ENCODE assay signal across 19 cellular contexts in the genomic region with DNA sequence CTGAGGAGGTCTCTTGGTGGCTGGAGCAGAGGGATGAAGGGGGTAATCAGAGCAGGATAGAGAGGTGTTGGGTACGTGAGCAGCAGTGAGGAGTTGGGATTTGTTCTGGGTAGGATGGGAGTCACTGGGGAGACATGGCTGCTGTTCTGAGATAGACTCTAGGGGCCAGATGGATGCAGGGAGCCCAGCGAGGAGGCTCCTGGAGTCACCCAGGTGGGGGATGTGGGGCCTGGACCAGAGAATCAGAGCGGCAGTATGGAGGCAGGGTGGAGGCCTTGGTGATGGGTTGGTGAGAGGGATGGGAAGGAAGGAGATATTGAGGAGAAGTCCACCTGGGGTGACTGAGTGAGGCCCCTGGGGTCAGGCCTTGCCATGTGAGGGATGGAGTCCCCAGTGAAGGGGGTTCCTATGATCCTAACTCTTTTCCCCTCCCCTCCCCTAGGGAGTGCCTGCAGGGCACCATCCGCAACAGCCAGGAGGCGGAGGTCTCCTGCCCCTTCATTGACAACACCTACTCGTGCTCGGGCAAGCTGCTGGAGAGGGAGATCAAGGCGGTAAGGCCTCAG. TPM values are rescaled to one million over a fixed set of nuclear protein-coding genes. Genes with fewer than 3 reads are reported as not detected.
DNase-seq lines count a peak whose midpoint lies in the region; ATAC-seq and TF ChIP-seq lines count a peak whose summit lies in the region.
"Had no signal": no experiment of that assay in that cellular context is flagged by ENCODE, and none has a peak within 500 bp of the region (broad histone marks: within the 10 kb centered on the region; RNA-seq: fewer than 3 reads in every experiment).

No MANE protein-coding gene starts in this region.

- peak overlapping the region; percentile 72 for H3K27ac Mint-ChIP-seq in activated CD4-positive, alpha-beta T cell treated with anti-CD3 and anti-CD28 coated beads, Interleukin-2, amount 10 ng/mL, durations not matched to agents 24 days and 14 days
- H3K27ac Mint-ChIP-seq in CD14-positive monocyte, result peak overlapping the region in 4 of 7 donors; percentile 6 to 67 (median 32)
- peak overlapping the region; percentile 31 for H3K27ac Mint-ChIP-seq in activated T-helper 1 cell treated with anti-CD3 and anti-CD28 coated beads, Interleukin-12 subunit alpha, Interleukin-12 subunit beta, Interleukin-2, Interleukin-4 antibody, amounts not matched to agents 30 ng/mL and 10 ng/mL and 1 ng/mL, durations not matched to agents 14 hours and 24 hours and 36 hours
- H3K27ac Mint-ChIP-seq in memory B cell, result peak overlapping the region; percentile 84
- H3K27ac Mint-ChIP-seq: activated CD4-positive, alpha-beta T cell treated with anti-CD3 and anti-CD28 coated beads, Interleukin-2, amount 10 ng/mL, durations not matched to agents 7 days and 5 days; GM23338 had no signal

- peaks cover 65% of the 10 kb centered on the region for H3K36me3 Mint-ChIP-seq in activated CD4-positive, alpha-beta T cell treated with anti-CD3 and anti-CD28 coated beads, Interleukin-2, amount 10 ng/mL, durations not matched to agents 24 days and 14 days (ENCODE audit: low read depth)
- peaks cover 66 to 82% of the 10 kb centered on the region in 2 donors for H3K36me3 Mint-ChIP-seq in CD14-positive monocyte
- H3K36me3 Mint-ChIP-seq in activated T-helper 1 cell treated with anti-CD3 and anti-CD28 coated beads, Interleukin-12 subunit alpha, Interleukin-12 subunit beta, Interleukin-2, Interleukin-4 antibody, amounts not matched to agents 30 ng/mL and 10 ng/mL and 1 ng/mL, durations not matched to agents 14 hours and 24 hours and 36 hours (ENCODE audit: low read depth), result peaks cover 51% of the 10 kb centered on the region
- peaks cover 26% of the 10 kb centered on the region for H3K36me3 Mint-ChIP-seq in memory B cell

- no peak for DNase-seq in activated CD4-positive, alpha-beta T cell treated with anti-CD3 and anti-CD28 coated beads, Interleukin-2, amount 10 ng/mL, durations not matched to agents 24 days and 14 days
- DNase-seq in activated CD4-positive, alpha-beta T cell treated with anti-CD3 and anti-CD28 coated beads, Interleukin-2, amount 50 U/mL, for 48 hours, result no peak
- DNase-seq in CD14-positive monocyte (ENCODE audit: low spot score) (no peak), memory B cell (ENCODE audit: low spot score in 2 of 2) (no peak), NCI-H510A treated with DMSO at 0.1 percent for 48 hours (lab: John Stamatoyannopoulos, UW) (no peak), DMS153 treated with DMSO at 0.1 percent for 48 hours (lab: John Stamatoyannopoulos, UW; ENCODE audit: unreplicated experiment) (no peak)
- no peak for DNase-seq in activated T-helper 1 cell treated with anti-CD3 and anti-CD28 coated beads, Interleukin-12 subunit alpha, Interleukin-12 subunit beta, Interleukin-2, Interleukin-4 antibody, amounts not matched to agents 30 ng/mL and 10 ng/mL and 1 ng/mL, durations not matched to agents 14 hours and 24 hours and 36 hours (ENCODE audit: low spot score)
- DNase-seq: activated CD4-positive, alpha-beta T cell treated with anti-CD3 and anti-CD28 coated beads, Interleukin-2, amount 10 ng/mL, durations not matched to agents 7 days and 5 days; dermis blood vessel endothelial cell; foreskin fibroblast; GF-D8; hypothalamus; IMR-90; NCI-H146; NCI-H526 treated with DMSO at 0.1 percent for 48 hours; stimulated activated CD4-positive, alpha-beta T cell treated with anti-CD3 and anti-CD28 coated beads, Interleukin-4, amount 100 ng/mL, for 24 hours; upper lobe of right lung had no signal

- peaks cover 27% of the 10 kb centered on the region for H3K4me1 Mint-ChIP-seq in activated CD4-positive, alpha-beta T cell treated with anti-CD3 and anti-CD28 coated beads, Interleukin-2, amount 10 ng/mL, durations not matched to agents 24 days and 14 days
- no peaks in the 10 kb centered on the region for H3K4me1 Mint-ChIP-seq in CD14-positive monocyte
- H3K4me1 Mint-ChIP-seq in activated T-helper 1 cell treated with anti-CD3 and anti-CD28 coated beads, Interleukin-12 subunit alpha, Interleukin-12 subunit beta, Interleukin-2, Interleukin-4 antibody, amounts not matched to agents 30 ng/mL and 10 ng/mL and 1 ng/mL, durations not matched to agents 14 hours and 24 hours and 36 hours (ENCODE audit: low read depth), result peaks cover 32% of the 10 kb centered on the region
- H3K4me1 Mint-ChIP-seq in memory B cell, result peaks cover 11% of the 10 kb centered on the region
- H3K4me1 Mint-ChIP-seq: GM23338 had no signal

- intact Hi-C loops in activated CD4-positive, alpha-beta T cell treated with anti-CD3 and anti-CD28 coated beads, Interleukin-2, amount 10 ng/mL, durations not matched to agents 24 days and 14 days (cut with micrococcal nuclease), result no loop called here
- intact Hi-C loops in CD14-positive monocyte (cut with micrococcal nuclease), result no loop called here
- intact Hi-C loops in activated T-helper 1 cell treated with anti-CD3 and anti-CD28 coated beads, Interleukin-12 subunit alpha, Interleukin-12 subunit beta, Interleukin-2, Interleukin-4 antibody, amounts not matched to agents 30 ng/mL and 10 ng/mL and 1 ng/mL, durations not matched to agents 14 hours and 24 hours and 36 hours (cut with micrococcal nuclease), result no loop called here

- H3K9me3 Mint-ChIP-seq in activated CD4-positive, alpha-beta T cell treated with anti-CD3 and anti-CD28 coated beads, Interleukin-2, amount 10 ng/mL, durations not matched to agents 24 days and 14 days, result no peaks in the 10 kb centered on the region
- H3K9me3 Mint-ChIP-seq in CD14-positive monocyte, result no peaks in the 10 kb centered on the region
- no peaks in the 10 kb centered on the region for H3K9me3 Mint-ChIP-seq in activated T-helper 1 cell treated with anti-CD3 and anti-CD28 coated beads, Interleukin-12 subunit alpha, Interleukin-12 subunit beta, Interleukin-2, Interleukin-4 antibody, amounts not matched to agents 30 ng/mL and 10 ng/mL and 1 ng/mL, durations not matched to agents 14 hours and 24 hours and 36 hours
- no peaks in the 10 kb centered on the region for H3K9me3 Mint-ChIP-seq in memory B cell
- H3K9me3 Mint-ChIP-seq: activated CD4-positive, alpha-beta T cell treated with anti-CD3 and anti-CD28 coated beads, Interleukin-2, amount 10 ng/mL, durations not matched to agents 7 days and 5 days had no signal

- H3K27me3 Mint-ChIP-seq in activated CD4-positive, alpha-beta T cell treated with anti-CD3 and anti-CD28 coated beads, Interleukin-2, amount 10 ng/mL, durations not matched to agents 24 days and 14 days, result no peaks in the 10 kb centered on the region
- H3K27me3 Mint-ChIP-seq in CD14-positive monocyte (ENCODE audit: low read depth in 3 of 3) (peaks cover 0 to 3% (median 0%) of the 10 kb centered on the region in 3 donors), memory B cell (no peaks in the 10 kb centered on the region)
- H3K27me3 Mint-ChIP-seq in activated T-helper 1 cell treated with anti-CD3 and anti-CD28 coated beads, Interleukin-12 subunit alpha, Interleukin-12 subunit beta, Interleukin-2, Interleukin-4 antibody, amounts not matched to agents 30 ng/mL and 10 ng/mL and 1 ng/mL, durations not matched to agents 14 hours and 24 hours and 36 hours (ENCODE audit: insufficient read depth), result no peaks in the 10 kb centered on the region
- H3K27me3 Mint-ChIP-seq: activated CD4-positive, alpha-beta T cell treated with anti-CD3 and anti-CD28 coated beads, Interleukin-2, amount 10 ng/mL, durations not matched to agents 7 days and 5 days had no signal

- no peak for TF ChIP-seq CTCF in CD14-positive monocyte (IDR thresholded peaks at IDR 0.05)

- ATAC-seq in memory B cell (ENCODE audit: low read depth), result no peak
- ATAC-seq in GM21423 (IDR thresholded peaks at IDR 0.05; ENCODE audit: unreplicated experiment), result no peak

- no peak overlapping the region for H3K4me3 Mint-ChIP-seq in activated CD4-positive, alpha-beta T cell treated with anti-CD3 and anti-CD28 coated beads, Interleukin-2, amount 10 ng/mL, durations not matched to agents 24 days and 14 days
- H3K4me3 Mint-ChIP-seq in CD14-positive monocyte (no peak overlapping the region), memory B cell (no peak overlapping the region)
- no peak overlapping the region for H3K4me3 Mint-ChIP-seq in activated T-helper 1 cell treated with anti-CD3 and anti-CD28 coated beads, Interleukin-12 subunit alpha, Interleukin-12 subunit beta, Interleukin-2, Interleukin-4 antibody, amounts not matched to agents 30 ng/mL and 10 ng/mL and 1 ng/mL, durations not matched to agents 14 hours and 24 hours and 36 hours
- H3K4me3 Mint-ChIP-seq: activated CD4-positive, alpha-beta T cell treated with anti-CD3 and anti-CD28 coated beads, Interleukin-2, amount 10 ng/mL, durations not matched to agents 7 days and 5 days; GM23338 had no signal

RNA-seq across cellular contexts. Expression of a gene that starts 13.7 kb away (rescaled TPM):
- total RNA-seq in activated CD4-positive, alpha-beta T cell treated with anti-CD3 and anti-CD28 coated beads, Interleukin-2, amount 10 ng/mL, durations not matched to agents 24 days and 14 days, result 128 and 135 TPM in 2 replicates
- 10 to 100 TPM; 66.8 to 70.8 TPM for polyA plus RNA-seq in CD14-positive monocyte
- total RNA-seq in activated T-helper 1 cell treated with anti-CD3 and anti-CD28 coated beads, Interleukin-12 subunit alpha, Interleukin-12 subunit beta, Interleukin-2, Interleukin-4 antibody, amounts not matched to agents 30 ng/mL and 10 ng/mL and 1 ng/mL, durations not matched to agents 14 hours and 24 hours and 36 hours, result 130 and 132 TPM in 2 replicates

RNA-seq across cellular contexts. Expression of a gene that starts 40.6 kb away (rescaled TPM):
- total RNA-seq in activated CD4-positive, alpha-beta T cell treated with anti-CD3 and anti-CD28 coated beads, Interleukin-2, amount 10 ng/mL, durations not matched to agents 24 days and 14 days, result 34.3 and 35.4 TPM in 2 replicates
- polyA plus RNA-seq in CD14-positive monocyte, result 10 to 100 TPM; 10.5 to 11.3 TPM
- 37.5 and 41.4 TPM in 2 replicates for total RNA-seq in activated T-helper 1 cell treated with anti-CD3 and anti-CD28 coated beads, Interleukin-12 subunit alpha, Interleukin-12 subunit beta, Interleukin-2, Interleukin-4 antibody, amounts not matched to agents 30 ng/mL and 10 ng/mL and 1 ng/mL, durations not matched to agents 14 hours and 24 hours and 36 hours

RNA-seq across cellular contexts. Expression of a gene that starts 41.2 kb away (rescaled TPM):
- 39.3 and 41.1 TPM in 2 replicates for total RNA-seq in activated CD4-positive, alpha-beta T cell treated with anti-CD3 and anti-CD28 coated beads, Interleukin-2, amount 10 ng/mL, durations not matched to agents 24 days and 14 days
- 1 to 10 TPM; 8.0 to 9.4 TPM for polyA plus RNA-seq in CD14-positive monocyte
- total RNA-seq in activated T-helper 1 cell treated with anti-CD3 and anti-CD28 coated beads, Interleukin-12 subunit alpha, Interleukin-12 subunit beta, Interleukin-2, Interleukin-4 antibody, amounts not matched to agents 30 ng/mL and 10 ng/mL and 1 ng/mL, durations not matched to agents 14 hours and 24 hours and 36 hours, result 37.1 and 39.5 TPM in 2 replicates

Comparison
In these comparisons a context has a peak if more than half of its experiments do, and no peak if none do; other contexts are left out.
1. H3K27ac Mint-ChIP-seq: peak in every context shown above with its lines; median percentile 84 in memory B cell; 72 in activated CD4-positive, alpha-beta T cell treated with anti-CD3 and anti-CD28 coated beads, Interleukin-2, amount 10 ng/mL, durations not matched to agents 24 days and 14 days; 32 in CD14-positive monocyte; 31 in activated T-helper 1 cell treated with anti-CD3 and anti-CD28 coated beads, Interleukin-12 subunit alpha, Interleukin-12 subunit beta, Interleukin-2, Interleukin-4 antibody, amounts not matched to agents 30 ng/mL and 10 ng/mL and 1 ng/mL, durations not matched to agents 14 hours and 24 hours and 36 hours.